22 cellular contexts compared by ENCODE assay signal in genomic region chr14:60790850-60791249, GRCh38.
"Had no signal": no experiment of that assay in that cellular context is flagged by ENCODE, and none has a peak within 500 bp of the region (broad histone marks: within the 10 kb centered on the region; RNA-seq: fewer than 3 reads in every experiment).

No MANE protein-coding gene starts in this region.

- H3K9ac ChIP-seq: parathyroid adenoma had no signal

- H3K4me1 ChIP-seq: left lung, parathyroid adenoma, prostate gland, right atrium auricular region, sigmoid colon, testis had no signal

- H3K4me1 Mint-ChIP-seq: mesothelial cell of epicardium, neural crest cell had no signal

- H3K36me3 ChIP-seq: left lung, neutrophil, prostate gland, right atrium auricular region, upper lobe of left lung had no signal

- ATAC-seq: left lung; mucosa of descending colon; natural killer cell treated with Interleukin-12 subunit alpha and Interleukin-12 subunit beta and Interleukin-15 and Interleukin-18, amount 100 ng/mL, for 72 hours; stimulated activated effector memory CD8-positive, alpha-beta T cell treated with anti-CD3 and anti-CD28 coated beads, Interleukin-12 subunit alpha, Interleukin-12 subunit beta, amount 100 ng/mL, for 72 hours; stimulated activated naive CD8-positive, alpha-beta T cell treated with anti-CD3 and anti-CD28 coated beads, Interleukin-15, Interleukin-2, amounts not matched to agents 100 U/mL and 50 U/mL, for 24 hours had no signal

- H3K4me3 Mint-ChIP-seq: mesothelial cell of epicardium; naive B cell; natural killer cell treated with Interleukin-12 subunit alpha and Interleukin-12 subunit beta and Interleukin-15 and Interleukin-18, amount 100 ng/mL, for 72 hours; neural crest cell; stimulated activated effector memory CD8-positive, alpha-beta T cell treated with anti-CD3 and anti-CD28 coated beads, Interleukin-12 subunit alpha, Interleukin-12 subunit beta, amount 100 ng/mL, for 72 hours had no signal

- H3K27me3 Mint-ChIP-seq: naive B cell; natural killer cell treated with Interleukin-12 subunit alpha and Interleukin-12 subunit beta and Interleukin-15 and Interleukin-18, amount 100 ng/mL, for 72 hours had no signal

- H3K27ac ChIP-seq: dorsolateral prefrontal cortex, left lung, neutrophil, parathyroid adenoma, prostate gland, right atrium auricular region, sigmoid colon, testis, tibial artery, upper lobe of left lung had no signal

- H3K4me3 ChIP-seq: dorsolateral prefrontal cortex, left lung, mucosa of descending colon, prostate gland, right atrium auricular region, sigmoid colon, testis, tibial artery, upper lobe of left lung had no signal

- DNase-seq: dorsolateral prefrontal cortex; effector CD4-positive, alpha-beta T cell; left lung; mesenchymal stem cell; mucosa of descending colon; naive B cell; sigmoid colon; stimulated activated CD4-positive, alpha-beta T cell treated with anti-CD3 and anti-CD28 coated beads, Interleukin-2, amount 100 ng/mL, for 24 hours; stimulated activated CD4-positive, alpha-beta T cell treated with anti-CD3 and anti-CD28 coated beads, Interleukin-4, amount 100 ng/mL, for 24 hours; stimulated activated naive CD8-positive, alpha-beta T cell treated with anti-CD3 and anti-CD28 coated beads, Interleukin-15, Interleukin-2, amounts not matched to agents 100 U/mL and 50 U/mL, for 24 hours; substantia nigra; testis; tibial artery; upper lobe of left lung had no signal

- H2AFZ ChIP-seq: parathyroid adenoma had no signal

- H3K27me3 ChIP-seq: dorsolateral prefrontal cortex, left lung, neutrophil, right atrium auricular region, sigmoid colon, testis, tibial artery, upper lobe of left lung had no signal

- H3K27ac Mint-ChIP-seq: mesothelial cell of epicardium; naive B cell; natural killer cell treated with Interleukin-12 subunit alpha and Interleukin-12 subunit beta and Interleukin-15 and Interleukin-18, amount 100 ng/mL, for 72 hours; stimulated activated effector memory CD8-positive, alpha-beta T cell treated with anti-CD3 and anti-CD28 coated beads, Interleukin-12 subunit alpha, Interleukin-12 subunit beta, amount 100 ng/mL, for 72 hours had no signal

- H3K9me3 ChIP-seq: left lung, mucosa of descending colon, neutrophil, prostate gland, right atrium auricular region, sigmoid colon, testis, tibial artery, upper lobe of left lung had no signal

- H3K36me3 Mint-ChIP-seq: natural killer cell treated with Interleukin-12 subunit alpha and Interleukin-12 subunit beta and Interleukin-15 and Interleukin-18, amount 100 ng/mL, for 72 hours; stimulated activated effector memory CD8-positive, alpha-beta T cell treated with anti-CD3 and anti-CD28 coated beads, Interleukin-12 subunit alpha, Interleukin-12 subunit beta, amount 100 ng/mL, for 72 hours had no signal

- H3K9me3 Mint-ChIP-seq: natural killer cell treated with Interleukin-12 subunit alpha and Interleukin-12 subunit beta and Interleukin-15 and Interleukin-18, amount 100 ng/mL, for 72 hours; neural crest cell had no signal
